Comparison of ENCODE assay signal across 9 cellular contexts in the genomic region with DNA sequence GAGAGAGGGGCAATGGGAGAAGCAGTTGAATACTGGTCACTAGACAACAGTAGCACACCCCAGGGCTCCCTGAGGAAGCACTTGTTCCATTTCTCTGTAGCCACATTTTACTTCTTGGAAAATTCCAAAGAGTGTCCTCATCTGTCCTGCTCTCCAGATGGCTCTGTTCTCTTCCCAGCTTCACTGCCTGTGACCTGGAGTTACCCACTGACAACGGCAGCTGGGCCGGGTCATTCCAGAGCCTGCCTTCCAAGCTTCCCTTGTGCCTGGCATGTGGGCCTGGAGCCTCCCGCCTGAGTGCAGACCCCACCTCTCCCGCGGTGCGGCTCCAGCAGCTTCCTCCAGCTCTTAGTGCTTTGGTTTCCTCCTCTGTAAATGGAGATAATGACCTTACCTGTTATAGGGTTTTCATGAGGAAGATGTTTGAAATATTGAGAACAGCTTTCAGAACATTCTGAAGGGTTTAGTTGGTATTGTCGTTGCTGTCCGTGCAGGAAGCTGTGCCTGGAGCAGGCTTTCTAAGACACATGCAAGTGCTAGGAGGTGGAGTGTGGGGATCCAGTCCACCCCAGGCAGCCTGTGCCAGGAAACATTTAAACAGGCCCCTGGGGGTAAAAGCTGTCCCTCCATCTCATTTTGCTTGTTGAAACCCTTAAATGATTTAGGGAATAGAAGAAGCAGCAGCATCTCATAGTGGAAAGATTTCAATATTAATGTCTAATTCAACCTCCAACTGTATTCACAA. TPM values are rescaled to one million over a fixed set of nuclear protein-coding genes. Genes with fewer than 3 reads are reported as not detected.
A peak's percentile ranks its signal among the peaks of the same experiment; 100 is the strongest.
DNase-seq lines count a peak whose midpoint lies in the region; ATAC-seq and TF ChIP-seq lines count a peak whose summit lies in the region.
"Had no signal": no experiment of that assay in that cellular context is flagged by ENCODE, and none has a peak within 500 bp of the region (broad histone marks: within the 10 kb centered on the region; RNA-seq: fewer than 3 reads in every experiment).

No MANE protein-coding gene starts in this region.

- CTCF ChIA-PET in activated CD8-positive, alpha-beta memory T cell treated with anti-CD3 and anti-CD28 coated beads, Interleukin-2, amount 10 ng/mL, durations not matched to agents 7 days and 5 days (lab: Charles Lee), result interaction anchor here (0.7 to 5.0 kb wide), 17 partner anchors 11 to 220 kb away, joined by 3 to 111 read pairs (median 5); partner anchors contain the start of gene CFAP92

- peaks cover 27% of the 10 kb centered on the region for H3K4me1 Mint-ChIP-seq in activated CD8-positive, alpha-beta memory T cell treated with anti-CD3 and anti-CD28 coated beads, Interleukin-2, amount 10 ng/mL, durations not matched to agents 7 days and 5 days

- peak overlapping the region; percentile 96 for H3K27ac Mint-ChIP-seq in activated CD8-positive, alpha-beta memory T cell treated with anti-CD3 and anti-CD28 coated beads, Interleukin-2, amount 10 ng/mL, durations not matched to agents 7 days and 5 days
- H3K27ac Mint-ChIP-seq in activated naive CD4-positive, alpha-beta T cell treated with anti-CD3 and anti-CD28 coated beads, Interleukin-2, amount 50 U/mL, for 72 hours, result peak overlapping the region; percentile 44 to 82

- H3K27me3 ChIP-seq in lung (ENCODE audit: control insufficient read depth, insufficient read depth) (no peaks in the 10 kb centered on the region), testis (no peaks in the 10 kb centered on the region), H7 (ENCODE audit: control insufficient read depth, insufficient read depth, low read length) (peaks cover 13% of the 10 kb centered on the region)

- TF ChIP-seq POLR2A in testis (IDR thresholded peaks at IDR 0.05), result no peak

- peaks cover 1% of the 10 kb centered on the region for H3K36me3 Mint-ChIP-seq in activated CD8-positive, alpha-beta memory T cell treated with anti-CD3 and anti-CD28 coated beads, Interleukin-2, amount 10 ng/mL, durations not matched to agents 7 days and 5 days
- H3K36me3 Mint-ChIP-seq in activated naive CD4-positive, alpha-beta T cell treated with anti-CD3 and anti-CD28 coated beads, Interleukin-2, amount 50 U/mL, for 72 hours, result peaks cover 0 to 6% of the 10 kb centered on the region in 2 donors

- H3K27me3 Mint-ChIP-seq in activated CD8-positive, alpha-beta memory T cell treated with anti-CD3 and anti-CD28 coated beads, Interleukin-2, amount 10 ng/mL, durations not matched to agents 7 days and 5 days, result peaks cover 6% of the 10 kb centered on the region

- 57 to 79% methylated on average over 8 of the region's 8 CpGs for WGBS in lung, 2 donors
- WGBS in testis, 2 donors, result 30 to 36% methylated on average over 8 of the region's 8 CpGs

- H3K4me3 ChIP-seq in lung (no peak overlapping the region), testis (no peak overlapping the region), H7 (ENCODE audit: insufficient read depth, low read depth, low read length) (no peak overlapping the region)

- H3K27ac ChIP-seq in lung (ENCODE audit: low read depth in 1 of 2, low read length in 1 of 2), result peak overlapping the region; percentile 1 to 73
- peak overlapping the region in 1 of 2 donors; percentile 55 for H3K27ac ChIP-seq in testis

- intact Hi-C loops in testis (cut with DNase I; ENCODE audit: low total_unique reads), result no loop called here

- no peak for DNase-seq in activated CD8-positive, alpha-beta memory T cell treated with anti-CD3 and anti-CD28 coated beads, Interleukin-2, amount 10 ng/mL, durations not matched to agents 7 days and 5 days
- DNase-seq in activated CD8-positive, alpha-beta memory T cell treated with anti-CD3 and anti-CD28 coated beads, Interleukin-2, amount 50 U/mL, for 4 hours, result no peak
- no peak for DNase-seq in activated naive CD4-positive, alpha-beta T cell treated with anti-CD3 and anti-CD28 coated beads, Interleukin-2, amount 50 U/mL, for 72 hours (ENCODE audit: low spot score in 2 of 2)
- DNase-seq in lung (ENCODE audit: low spot score), result no peak
- DNase-seq in testis, result peak; percentile 57
- DNase-seq in H7, result no peak
- DNase-seq in dedifferentiated amniotic fluid mesenchymal stem cell (ENCODE audit: extremely low spot score), result no peak
- DNase-seq: activated CD8-positive, alpha-beta memory T cell treated with anti-CD3 and anti-CD28 coated beads, Interleukin-2, amount 50 U/mL, for 48 hours had no signal

- H3K4me1 ChIP-seq in lung (ENCODE audit: control insufficient read depth in 2 of 2, insufficient read depth in 2 of 2, low read length in 2 of 2) (peaks cover 8 to 13% of the 10 kb centered on the region in 2 donors), testis (peaks cover 21% of the 10 kb centered on the region)

- no peaks in the 10 kb centered on the region for H3K9me3 Mint-ChIP-seq in activated CD8-positive, alpha-beta memory T cell treated with anti-CD3 and anti-CD28 coated beads, Interleukin-2, amount 10 ng/mL, durations not matched to agents 7 days and 5 days (ENCODE audit: low read depth)
- H3K9me3 Mint-ChIP-seq in activated naive CD4-positive, alpha-beta T cell treated with anti-CD3 and anti-CD28 coated beads, Interleukin-2, amount 50 U/mL, for 72 hours, result no peaks in the 10 kb centered on the region

- H3K4me3 Mint-ChIP-seq in activated CD8-positive, alpha-beta memory T cell treated with anti-CD3 and anti-CD28 coated beads, Interleukin-2, amount 10 ng/mL, durations not matched to agents 7 days and 5 days, result peak overlapping the region; percentile 80

- ATAC-seq in activated CD8-positive, alpha-beta memory T cell treated with anti-CD3 and anti-CD28 coated beads, Interleukin-2, amount 10 ng/mL, durations not matched to agents 7 days and 5 days, result no peak
- ATAC-seq in activated naive CD4-positive, alpha-beta T cell treated with anti-CD3 and anti-CD28 coated beads, Interleukin-2, amount 50 U/mL, for 72 hours, result no peak
- ATAC-seq in lung (ENCODE audit: insufficient read depth, low FRiP score) (no peak), GM18861 (IDR thresholded peaks at IDR 0.05; ENCODE audit: unreplicated experiment) (no peak)

- H3K36me3 ChIP-seq in lung (ENCODE audit: control insufficient read depth in 2 of 2, insufficient read depth in 2 of 2, low read length in 2 of 2) (no peaks in the 10 kb centered on the region), testis (ENCODE audit: low read depth, missing control alignments) (no peaks in the 10 kb centered on the region), H7 (replicated peaks; ENCODE audit: control insufficient read depth, insufficient read depth, low read length) (no peaks in the 10 kb centered on the region)

- no peaks in the 10 kb centered on the region for H3K9me3 ChIP-seq in lung (ENCODE audit: control insufficient read depth in 2 of 2, insufficient read depth in 1 of 2, low read length in 1 of 2)
- no peaks in the 10 kb centered on the region for H3K9me3 ChIP-seq in testis

- no peak for TF ChIP-seq CTCF in lung (IDR thresholded peaks at IDR 0.05; ENCODE audit: control extremely low read depth, extremely low read depth)
- no peak for TF ChIP-seq CTCF in testis (IDR thresholded peaks at IDR 0.05)

RNA-seq across cellular contexts. Expression of gene EFCC1, which starts 24.8 kb away (rescaled TPM):
- under 1 TPM; 0.09 to 0.12 TPM for total RNA-seq in activated CD8-positive, alpha-beta memory T cell treated with anti-CD3 and anti-CD28 coated beads, Interleukin-2, amount 10 ng/mL, durations not matched to agents 7 days and 5 days
- total RNA-seq in activated naive CD4-positive, alpha-beta T cell treated with anti-CD3 and anti-CD28 coated beads, Interleukin-2, amount 50 U/mL, for 72 hours, result under 1 TPM in 1 of 2 donors, not detected in 1; 0.18 TPM
- total RNA-seq in lung (1 to 10 TPM; 5.2 to 7.4 TPM), testis (1 to 10 TPM; 2.8 to 2.9 TPM)
- polyA plus RNA-seq in lung (10 to 100 TPM in 1 of 2 donors, 1 to 10 TPM in 1; 3.2 to 10.0 TPM), testis (ENCODE audit: insufficient read depth, low read depth, low replicate concordance) (2.6 TPM)
- 0.21 and 0.81 TPM in 2 replicates for total RNA-seq in H7 (2014; rRNA removed; shearing (Covaris generic))

RNA-seq across cellular contexts. Expression of gene CFAP92, which starts 32.0 kb away (rescaled TPM):
- under 1 TPM in 1 of 2 experiments, not detected in 1; 0.12 TPM for total RNA-seq in activated CD8-positive, alpha-beta memory T cell treated with anti-CD3 and anti-CD28 coated beads, Interleukin-2, amount 10 ng/mL, durations not matched to agents 7 days and 5 days
- total RNA-seq in activated naive CD4-positive, alpha-beta T cell treated with anti-CD3 and anti-CD28 coated beads, Interleukin-2, amount 50 U/mL, for 72 hours, result under 1 TPM in 1 of 2 donors, not detected in 1; 0.45 TPM
- total RNA-seq in lung (1 to 10 TPM; 4.1 to 4.9 TPM), testis (10 to 100 TPM; 16.0 to 26.7 TPM)
- polyA plus RNA-seq in lung (1 to 10 TPM; 1.2 to 1.3 TPM), testis (ENCODE audit: insufficient read depth, low read depth, low replicate concordance) (62.0 TPM)
- total RNA-seq in H7 (2014; rRNA removed; shearing (Covaris generic)), result 0.87 and 1.7 TPM in 2 replicates

RNA-seq across cellular contexts. Expression of gene GP9, which starts 34.7 kb away (rescaled TPM):
- not detected for total RNA-seq in activated CD8-positive, alpha-beta memory T cell treated with anti-CD3 and anti-CD28 coated beads, Interleukin-2, amount 10 ng/mL, durations not matched to agents 7 days and 5 days
- total RNA-seq in activated naive CD4-positive, alpha-beta T cell treated with anti-CD3 and anti-CD28 coated beads, Interleukin-2, amount 50 U/mL, for 72 hours, result not detected
- total RNA-seq in lung, result 1 to 10 TPM in 1 of 2 donors, under 1 TPM in 1; 0.40 to 3.0 TPM
- 1 to 10 TPM; 1.3 to 6.2 TPM for polyA plus RNA-seq in lung
- total RNA-seq in testis, result 1 to 10 TPM; 1.4 to 1.7 TPM
- 2.1 TPM for polyA plus RNA-seq in testis (ENCODE audit: insufficient read depth, low read depth, low replicate concordance)
- total RNA-seq in H7 (2014; rRNA removed; shearing (Covaris generic)), result not detected in 2 replicates
